Comparison of ENCODE assay signal across 8 cellular contexts in the genomic region with DNA sequence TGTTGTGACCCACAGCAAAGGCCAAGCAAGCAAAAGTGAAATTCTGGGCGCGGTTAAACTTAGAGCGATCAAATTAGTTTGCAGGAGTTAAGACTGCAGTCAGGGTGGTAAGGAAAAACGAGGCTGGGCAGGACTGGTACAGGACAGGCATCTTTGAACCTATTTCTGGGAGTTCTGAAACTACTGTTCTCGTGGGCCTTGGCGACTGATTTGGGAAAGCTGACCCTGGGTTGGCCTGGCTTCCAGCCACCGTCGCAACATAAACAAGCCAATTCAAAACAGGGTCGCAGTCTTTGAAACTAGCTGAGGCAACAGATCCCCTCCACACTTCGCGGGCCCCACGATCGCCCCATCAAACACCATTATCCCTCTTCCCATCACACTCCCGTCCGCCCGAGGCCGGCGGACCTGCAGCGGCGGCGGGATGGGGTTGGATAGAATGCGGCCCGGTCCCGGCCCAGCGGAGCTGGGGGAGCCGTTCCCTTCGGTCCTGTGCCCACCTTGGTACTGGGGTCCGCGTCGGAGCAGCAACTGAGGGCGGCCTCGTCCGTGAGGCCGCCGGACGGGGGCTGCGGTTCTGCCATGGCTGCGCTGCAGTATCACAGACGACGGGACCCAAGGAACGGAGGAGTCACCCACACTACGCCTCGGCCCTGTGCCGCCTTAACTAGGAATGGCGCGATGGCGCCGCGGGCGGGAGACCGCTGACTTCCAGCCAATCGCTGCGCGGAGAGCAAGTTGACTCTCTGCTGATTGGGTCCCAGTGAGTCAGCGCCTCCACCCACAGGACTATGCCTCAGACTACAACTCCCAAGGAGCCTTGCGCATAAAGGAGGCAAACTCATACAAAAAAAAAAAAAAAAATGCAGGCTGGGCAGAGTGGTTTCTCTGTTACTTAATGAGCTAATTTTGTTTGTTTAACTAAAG. TPM values are rescaled to one million over a fixed set of nuclear protein-coding genes. Genes with fewer than 3 reads are reported as not detected.
DNase-seq lines count a peak whose midpoint lies in the region; ATAC-seq and TF ChIP-seq lines count a peak whose summit lies in the region.

Gene GLO1, minus strand, starts transcription at position 675 of the 927 bp plus-strand sequence. Its CDS starts 91 bp downstream, at position 584.

- peaks cover 3% of the 10 kb centered on the region for H3K4me1 ChIP-seq in thymus (ENCODE audit: control insufficient read depth, insufficient read depth, low read length)

- peaks cover 16% of the 10 kb centered on the region for H3K4me1 Mint-ChIP-seq in osteocyte (ENCODE audit: unreplicated experiment)

- peak; percentile 100 for ATAC-seq in HG02759 (IDR thresholded peaks at IDR 0.05; ENCODE audit: unreplicated experiment)

- DNase-seq in GM12864 (ENCODE audit: low read depth) (peak; percentile 97), NCI-H1417 (lab: John Stamatoyannopoulos, UW) (peak; percentile 94 to 98 (median 97)), SW 1271 (lab: John Stamatoyannopoulos, UW) (peak; percentile 91 to 97), head of caudate nucleus (peak; percentile 98 to 100 (median 99)), osteocyte (ENCODE audit: extremely low spot score, unreplicated experiment) (peak; percentile 98)
- peak; percentile 89 for DNase-seq in activated naive CD8-positive, alpha-beta T cell treated with anti-CD3 and anti-CD28 coated beads, Interleukin-2, amount 50 U/mL, for 16 hours (ENCODE audit: low read depth, low spot score)

- 5% methylated on average over 56 of the region's 56 CpGs for WGBS in thymus

- peak within 1 kb of the TSS; percentile 90 for H3K27ac Mint-ChIP-seq in osteocyte (ENCODE audit: unreplicated experiment)

- H3K36me3 Mint-ChIP-seq in osteocyte (ENCODE audit: unreplicated experiment) = peaks cover 17% of the 10 kb centered on the region

- H3K27ac ChIP-seq in thymus (ENCODE audit: low read depth) = peak within 1 kb of the TSS; percentile 89

- H3K9me3 Mint-ChIP-seq in osteocyte (ENCODE audit: unreplicated experiment) = peaks cover 12% of the 10 kb centered on the region

- peaks cover 10% of the 10 kb centered on the region for H3K27me3 Mint-ChIP-seq in osteocyte (ENCODE audit: unreplicated experiment)

- H3K27me3 ChIP-seq in thymus (ENCODE audit: control insufficient read depth, insufficient read depth) = no peaks in the 10 kb centered on the region

- no peaks in the 10 kb centered on the region for H3K9me3 ChIP-seq in thymus (ENCODE audit: control insufficient read depth)

- intact Hi-C loops in head of caudate nucleus (cut with DNase I) = no loop called here

- TF ChIP-seq CTCF in GM12864 (IDR thresholded peaks at IDR 0.05; ENCODE audit: low read depth, low read length, missing control alignments) (no peak), osteocyte (IDR thresholded peaks at IDR 0.05) (no peak)

- H3K36me3 ChIP-seq in thymus (ENCODE audit: control insufficient read depth, insufficient read depth) = no peaks in the 10 kb centered on the region

- peak within 1 kb of the TSS; percentile 82 for H3K4me3 ChIP-seq in GM12864 (ENCODE audit: low read depth, low read length)
- H3K4me3 ChIP-seq in thymus (ENCODE audit: low read length) = peak within 1 kb of the TSS; percentile 96

- H3K4me3 Mint-ChIP-seq in osteocyte (ENCODE audit: unreplicated experiment) = peak within 1 kb of the TSS; percentile 86

RNA-seq across cellular contexts. Expression of gene GLO1, which starts in this region (rescaled TPM):
- 80.8 and 81.6 TPM in 2 replicates for total RNA-seq in osteocyte
- 76.7 TPM for polyA plus RNA-seq in thymus

Comparison
In these comparisons a context has a peak if more than half of its experiments do, and no peak if none do; other contexts are left out.
1. Peak in every context shown above with its lines: DNase-seq, ATAC-seq, H3K4me3 ChIP-seq and H3K27ac ChIP-seq.